ENCODE assay signal across 20 cellular contexts in genomic region chr2:46177461-46178089, GRCh38.
DNase-seq lines count a peak whose midpoint lies in the region; ATAC-seq and TF ChIP-seq lines count a peak whose summit lies in the region.
"Had no signal": no experiment of that assay in that cellular context is flagged by ENCODE, and none has a peak within 500 bp of the region (broad histone marks: within the 10 kb centered on the region; RNA-seq: fewer than 3 reads in every experiment).

No MANE protein-coding gene starts in this region.

- peak overlapping the region; percentile 66 for H2BK12ac ChIP-seq in trophoblast cell (ENCODE audit: low read length)

- H3K23ac ChIP-seq in trophoblast cell (ENCODE audit: low read length): no peak overlapping the region

- no CpG with 5 or more reads among the region's 6 CpGs for WGBS in trophoblast cell (ENCODE audit: extremely low coverage, insufficient coverage, insufficient read length)

- H3K18ac ChIP-seq in trophoblast cell (ENCODE audit: low read length): peak overlapping the region; percentile 16

- H3K36me3 Mint-ChIP-seq in Caco-2 (ENCODE audit: insufficient read depth, unreplicated experiment): peaks cover 6% of the 10 kb centered on the region
- H3K36me3 Mint-ChIP-seq: mesothelial cell of epicardium had no signal

- BruUV-seq in Caco-2 (replicated peaks; lab: Mats Ljungman, UMichigan) (no TSS peak), PC-9 (replicated peaks; lab: Mats Ljungman, UMichigan) (no TSS peak)

- CTCF ChIA-PET in Caco-2 (lab: Charles Lee): interaction anchor here (0.6 kb wide), 1 partner anchor 185 kb away, joined by 3 read pairs; no protein-coding TSS in a partner anchor
- CTCF ChIA-PET in PC-9 (lab: Charles Lee): interaction anchor here (0.6 kb wide), 1 partner anchor 55 kb away, joined by 6 read pairs; no protein-coding TSS in a partner anchor

- no peaks in the 10 kb centered on the region for H3K9me3 Mint-ChIP-seq in Caco-2 (ENCODE audit: unreplicated experiment)
- H3K9me3 Mint-ChIP-seq: mesothelial cell of epicardium had no signal

- no peak overlapping the region for H2AFZ ChIP-seq in PC-9
- peak overlapping the region; percentile 19 for H2AFZ ChIP-seq in trophoblast cell (ENCODE audit: insufficient read depth, low read length, poor library complexity)

- H4K20me1 ChIP-seq in PC-9 (ENCODE audit: insufficient read depth): no peaks in the 10 kb centered on the region

- TF ChIP-seq CTCF in Caco-2 (IDR thresholded peaks at IDR 0.05; ENCODE audit: insufficient read depth in 1 of 2, low read depth in 1 of 2, low read length in 1 of 2, severe bottlenecking in 1 of 2, unreplicated experiment in 1 of 2) (no peak), PC-9 (conservative IDR thresholded peaks at IDR 0.05) (no peak), fibroblast of mammary gland (conservative IDR thresholded peaks at IDR 0.05; ENCODE audit: control insufficient read depth, insufficient read depth, low read depth, low read length) (no peak)

- H3K36me3 ChIP-seq in Caco-2 (ENCODE audit: control insufficient read depth, insufficient read depth, low read length) (no peaks in the 10 kb centered on the region), PC-9 (ENCODE audit: low read depth) (no peaks in the 10 kb centered on the region), trophoblast cell (ENCODE audit: control insufficient read depth in 1 of 2, insufficient read depth in 2 of 2, low read length in 2 of 2) (no peaks in the 10 kb centered on the region)
- H3K36me3 ChIP-seq: neutrophil, WERI-Rb-1 had no signal

- peak overlapping the region; percentile 48 for H3K14ac ChIP-seq in trophoblast cell (ENCODE audit: low read length)

- H3K4me3 ChIP-seq in Caco-2 (ENCODE audit: low read depth, low read length): no peak overlapping the region
- no peak overlapping the region for H3K4me3 ChIP-seq in PC-9
- H3K4me3 ChIP-seq in fibroblast of mammary gland (ENCODE audit: control insufficient read depth, low read depth, low read length): no peak overlapping the region
- H3K4me3 ChIP-seq in trophoblast cell (ENCODE audit: low read depth, low read length): no peak overlapping the region
- H3K4me3 ChIP-seq: testis had no signal

- intact Hi-C loops in Caco-2 (cut with micrococcal nuclease; ENCODE audit: unreplicated experiment) (no loop called here), PC-9 (cut with micrococcal nuclease; ENCODE audit: unreplicated experiment) (loop anchor here (2.0 kb wide), 2 partner anchors 59 to 187 kb away; no protein-coding TSS in a partner anchor)

- POLR2A ChIA-PET in Caco-2 (lab: Charles Lee): no interaction called here
- POLR2A ChIA-PET in PC-9 (lab: Charles Lee; ENCODE audit: unreplicated experiment): no interaction called here

- DNase-seq in Caco-2: no peak
- DNase-seq in PC-9: no peak
- DNase-seq in fibroblast of mammary gland (ENCODE audit: low read depth): peak; percentile 63
- DNase-seq in trophoblast cell: no peak
- DNase-seq in NCI-H2227 (lab: John Stamatoyannopoulos, UW; ENCODE audit: unreplicated experiment): no peak
- DNase-seq: activated naive CD4-positive, alpha-beta T cell treated with Interleukin-2 at 50 U/mL for 16 hours; foreskin melanocyte; H7; NCI-H1436 treated with DMSO at 0.1 percent for 48 hours; NCI-H2171 treated with DMSO at 0.1 percent for 48 hours; NCI-H69; SHP77; stimulated activated CD4-positive, alpha-beta T cell treated with anti-CD3 and anti-CD28 coated beads, Interleukin-12 subunit alpha, Interleukin-12 subunit beta, amount 100 ng/mL, for 4 hours; testis; WERI-Rb-1 had no signal

- no peak overlapping the region for H3K4me3 Mint-ChIP-seq in Caco-2 (ENCODE audit: unreplicated experiment)
- H3K4me3 Mint-ChIP-seq: mesothelial cell of epicardium had no signal

- no peaks in the 10 kb centered on the region for H3K27me3 ChIP-seq in Caco-2 (replicated peaks; ENCODE audit: control insufficient read depth, insufficient read depth, low read length)
- H3K27me3 ChIP-seq in PC-9 (ENCODE audit: insufficient read depth, low read depth): no peaks in the 10 kb centered on the region
- no peaks in the 10 kb centered on the region for H3K27me3 ChIP-seq in trophoblast cell (ENCODE audit: insufficient read depth, low read length)
- H3K27me3 ChIP-seq: neutrophil, testis had no signal

- peak overlapping the region; percentile 20 for H4K8ac ChIP-seq in trophoblast cell (ENCODE audit: low read depth, low read length)

- no peaks in the 10 kb centered on the region for H3K79me2 ChIP-seq in PC-9 (ENCODE audit: low read depth)
- peaks cover 11% of the 10 kb centered on the region for H3K79me2 ChIP-seq in trophoblast cell (ENCODE audit: control insufficient read depth, insufficient read depth, low read length, poor library complexity)

- H2AK5ac ChIP-seq in trophoblast cell (ENCODE audit: low read length): peak overlapping the region; percentile 36

- peaks cover 28% of the 10 kb centered on the region for H3F3A ChIP-seq in PC-9 (ENCODE audit: insufficient read depth, low read depth)

- ATAC-seq in GM18861 (IDR thresholded peaks at IDR 0.05; ENCODE audit: unreplicated experiment) (no peak), HG02763 (IDR thresholded peaks at IDR 0.05; ENCODE audit: unreplicated experiment) (no peak), GM19395 (IDR thresholded peaks at IDR 0.05; ENCODE audit: unreplicated experiment) (no peak)

- peak overlapping the region; percentile 69 for H2BK5ac ChIP-seq in trophoblast cell (ENCODE audit: low read depth, low read length, poor library complexity)

- no peaks in the 10 kb centered on the region for H3K27me3 Mint-ChIP-seq in Caco-2 (ENCODE audit: insufficient read depth, unreplicated experiment)

- no peaks in the 10 kb centered on the region for H3K9me2 ChIP-seq in PC-9 (ENCODE audit: insufficient read depth)

- H3K27ac Mint-ChIP-seq in Caco-2 (ENCODE audit: unreplicated experiment): peak overlapping the region; percentile 28

- H3K9me3 ChIP-seq in Caco-2: no peaks in the 10 kb centered on the region
- H3K9me3 ChIP-seq in PC-9 (ENCODE audit: insufficient read depth, low read depth): no peaks in the 10 kb centered on the region
- no peaks in the 10 kb centered on the region for H3K9me3 ChIP-seq in trophoblast cell (ENCODE audit: insufficient read depth, low read depth, low read length)
- H3K9me3 ChIP-seq: neutrophil, testis had no signal

- peak overlapping the region; percentile 76 for H4K91ac ChIP-seq in trophoblast cell (ENCODE audit: low read depth, low read length)

- H3K4me1 ChIP-seq in Caco-2 (peaks cover 61% of the 10 kb centered on the region), PC-9 (replicated peaks; ENCODE audit: insufficient read depth) (peaks cover 66% of the 10 kb centered on the region), trophoblast cell (ENCODE audit: control insufficient read depth in 1 of 2, insufficient read depth in 2 of 2, low read length in 2 of 2) (peaks cover 21 to 28% of the 10 kb centered on the region in 2 experiments)
- H3K4me1 ChIP-seq: testis had no signal

- H3K27ac ChIP-seq in PC-9 (peak overlapping the region; percentile 94), trophoblast cell (ENCODE audit: low read depth, low read length) (peak overlapping the region; percentile 7)
- H3K27ac ChIP-seq: neutrophil, testis, WERI-Rb-1 had no signal

- no peak overlapping the region for H3K9ac ChIP-seq in trophoblast cell (ENCODE audit: low read length)

- H4K12ac ChIP-seq in trophoblast cell (ENCODE audit: low read depth, low read length): no peak overlapping the region

- H3K4me1 Mint-ChIP-seq in Caco-2 (ENCODE audit: low read depth, unreplicated experiment): peaks cover 66% of the 10 kb centered on the region

- H3K4me2 ChIP-seq in PC-9 (no peak overlapping the region), trophoblast cell (ENCODE audit: low read length) (no peak overlapping the region)

- H3K4ac ChIP-seq in trophoblast cell (ENCODE audit: low read depth, low read length): peak overlapping the region; percentile 35

- H2BK120ac ChIP-seq in trophoblast cell (ENCODE audit: insufficient read depth, low read length, poor library complexity): peak overlapping the region; percentile 78

- peaks cover 46% of the 10 kb centered on the region for H3K79me1 ChIP-seq in trophoblast cell (ENCODE audit: low read length)
